Comparison of ENCODE assay signal across 9 cellular contexts in genomic region chr1:153540394-153541361, GRCh38. TPM values are rescaled to one million over a fixed set of nuclear protein-coding genes. Genes with fewer than 3 reads are reported as not detected.
DNase-seq lines count a peak whose midpoint lies in the region; ATAC-seq and TF ChIP-seq lines count a peak whose summit lies in the region.
"Had no signal": no experiment of that assay in that cellular context is flagged by ENCODE, and none has a peak within 500 bp of the region (broad histone marks: within the 10 kb centered on the region; RNA-seq: fewer than 3 reads in every experiment).

S100A5 (minus strand) TSS chr1:153540934; CDS start chr1:153540191, 743 bp downstream.

- no peaks in the 10 kb centered on the region for H3K36me3 ChIP-seq in PC-9 (ENCODE audit: low read depth)
- H3K36me3 ChIP-seq: cardiac muscle cell had no signal

- no peaks in the 10 kb centered on the region for H3K9me3 Mint-ChIP-seq in activated naive CD4-positive, alpha-beta T cell treated with anti-CD3 and anti-CD28 coated beads, Interleukin-2, amount 50 U/mL, for 24 hours
- H3K9me3 Mint-ChIP-seq in naive thymus-derived CD8-positive, alpha-beta T cell: no peaks in the 10 kb centered on the region

- BruUV-seq in PC-9 (replicated peaks; lab: Mats Ljungman, UMichigan): no TSS peak

- peak within 1 kb of the TSS; percentile 34; the same call in 1 of the 2 replicates for H3K4me3 ChIP-seq in PC-9
- H3K4me3 ChIP-seq: cardiac muscle cell had no signal

- no peaks in the 10 kb centered on the region for H4K20me1 ChIP-seq in PC-9 (ENCODE audit: insufficient read depth)

- H3K79me2 ChIP-seq in PC-9 (ENCODE audit: low read depth): peaks cover 16% of the 10 kb centered on the region

- peak within 1 kb of the TSS; percentile 89 for H3K4me2 ChIP-seq in PC-9

- H3K4me3 Mint-ChIP-seq in activated naive CD4-positive, alpha-beta T cell treated with anti-CD3 and anti-CD28 coated beads, Interleukin-2, amount 50 U/mL, for 24 hours: peak within 1 kb of the TSS; percentile 62
- H3K4me3 Mint-ChIP-seq in naive thymus-derived CD8-positive, alpha-beta T cell: peak within 1 kb of the TSS; percentile 60 to 94 (median 81)

- peaks cover 66% of the 10 kb centered on the region for H3F3A ChIP-seq in PC-9 (ENCODE audit: insufficient read depth, low read depth)

- DNase-seq in ELR (ENCODE audit: low read depth): peak; percentile 79
- peak; percentile 65 to 95 for DNase-seq in PC-9
- DNase-seq in naive thymus-derived CD8-positive, alpha-beta T cell: peak in 9 of 10 donors; percentile 21 to 71 (median 44)
- no peak for DNase-seq in SW 1271 (lab: John Stamatoyannopoulos, UW)

- H3K27me3 ChIP-seq in PC-9 (ENCODE audit: insufficient read depth, low read depth): no peaks in the 10 kb centered on the region
- H3K27me3 ChIP-seq: cardiac muscle cell had no signal

- CTCF ChIA-PET in PC-9 (lab: Charles Lee): interaction anchor here (0.5 to 1.0 kb wide), 4 partner anchors 23 to 30 kb away, joined by 3 to 13 read pairs (median 4); no protein-coding TSS in a partner anchor

- no peaks in the 10 kb centered on the region for H3K9me2 ChIP-seq in PC-9 (ENCODE audit: insufficient read depth)

- peaks cover 78% of the 10 kb centered on the region for H3K4me1 Mint-ChIP-seq in activated naive CD4-positive, alpha-beta T cell treated with anti-CD3 and anti-CD28 coated beads, Interleukin-2, amount 50 U/mL, for 24 hours
- H3K4me1 Mint-ChIP-seq in naive thymus-derived CD8-positive, alpha-beta T cell: peaks cover 58 to 90% (median 82%) of the 10 kb centered on the region in 4 donors

- H2AFZ ChIP-seq in PC-9: no peak within 1 kb of the TSS

- intact Hi-C loops in PC-9 (cut with micrococcal nuclease; ENCODE audit: unreplicated experiment): no loop called here

- peak within 1 kb of the TSS; percentile 95 for H3K27ac Mint-ChIP-seq in activated naive CD4-positive, alpha-beta T cell treated with anti-CD3 and anti-CD28 coated beads, Interleukin-2, amount 50 U/mL, for 24 hours
- H3K27ac Mint-ChIP-seq in naive thymus-derived CD8-positive, alpha-beta T cell: peak within 1 kb of the TSS; percentile 94 to 97 (median 95)

- H3K27me3 Mint-ChIP-seq in activated naive CD4-positive, alpha-beta T cell treated with anti-CD3 and anti-CD28 coated beads, Interleukin-2, amount 50 U/mL, for 24 hours: no peaks in the 10 kb centered on the region
- no peaks in the 10 kb centered on the region for H3K27me3 Mint-ChIP-seq in naive thymus-derived CD8-positive, alpha-beta T cell

- POLR2A ChIA-PET in PC-9 (lab: Charles Lee; ENCODE audit: unreplicated experiment): interaction anchor here (0.5 to 1.1 kb wide), 6 partner anchors 9 to 651 kb away, joined by 3 to 14 read pairs (median 8); partner anchors contain the start of genes S100A16 and TPM3
- POLR2A ChIA-PET in naive thymus-derived CD8-positive, alpha-beta T cell (lab: Charles Lee): interaction anchor here (0.8 to 2.4 kb wide), 6 partner anchors 8 to 680 kb away, joined by 3 to 33 read pairs (median 6); partner anchors contain the start of genes CHTOP, S100A2 and UBAP2L

- H3K4me1 ChIP-seq in PC-9 (replicated peaks; ENCODE audit: insufficient read depth): peaks cover 94% of the 10 kb centered on the region

- H3K27ac ChIP-seq in PC-9: peak within 1 kb of the TSS; percentile 94
- H3K27ac ChIP-seq: cardiac muscle cell had no signal

- no peak for TF ChIP-seq CTCF in PC-9 (conservative IDR thresholded peaks at IDR 0.05)

- peaks cover 3% of the 10 kb centered on the region for H3K36me3 Mint-ChIP-seq in activated naive CD4-positive, alpha-beta T cell treated with anti-CD3 and anti-CD28 coated beads, Interleukin-2, amount 50 U/mL, for 24 hours
- H3K36me3 Mint-ChIP-seq in naive thymus-derived CD8-positive, alpha-beta T cell: peaks cover 0 to 21% (median 12%) of the 10 kb centered on the region in 3 donors

- no peaks in the 10 kb centered on the region for H3K9me3 ChIP-seq in PC-9 (ENCODE audit: insufficient read depth, low read depth)

- peak in 1 of 2 donors; percentile 21 for ATAC-seq in naive thymus-derived CD8-positive, alpha-beta T cell
- no peak for ATAC-seq in GM19455 (IDR thresholded peaks at IDR 0.05; ENCODE audit: unreplicated experiment)
- ATAC-seq in GM19023 (IDR thresholded peaks at IDR 0.05; ENCODE audit: unreplicated experiment): no peak
- no peak for ATAC-seq in HG03342 (IDR thresholded peaks at IDR 0.05; ENCODE audit: unreplicated experiment)

RNA-seq across cellular contexts. Expression of gene S100A5, which starts in this region (rescaled TPM):
- total RNA-seq in PC-9 (2021): 7.2 and 11.1 TPM in 2 replicates
- 1 to 10 TPM in 1 of 2 experiments, not detected in 1; 1.4 TPM for total RNA-seq in naive thymus-derived CD8-positive, alpha-beta T cell
- under 1 TPM in 2 of 3 donors, not detected in 1; 0.63 to 0.78 TPM for polyA plus RNA-seq in naive thymus-derived CD8-positive, alpha-beta T cell
- total RNA-seq: cardiac muscle cell had no signal

Comparison
In these comparisons a context has a peak if more than half of its experiments do, and no peak if none do; other contexts are left out.
1. DNase-seq: peak in ELR (single experiment), PC-9 (2 of 2) and naive thymus-derived CD8-positive, alpha-beta T cell (9 of 10); none in SW 1271 (0 of 2).